Comparison of ENCODE assay signal across 19 cellular contexts in genomic region chr3:126714296-126714900, GRCh38. TPM values are rescaled to one million over a fixed set of nuclear protein-coding genes. Genes with fewer than 3 reads are reported as not detected.
DNase-seq lines count a peak whose midpoint lies in the region; FAIRE-seq and TF ChIP-seq lines count a peak whose summit lies in the region.
"Had no signal": no experiment of that assay in that cellular context is flagged by ENCODE, and none has a peak within 500 bp of the region (broad histone marks: within the 10 kb centered on the region; RNA-seq: fewer than 3 reads in every experiment).

No MANE protein-coding gene starts in this region.

- no peaks in the 10 kb centered on the region for H3K27me3 Mint-ChIP-seq in activated T-helper 1 cell treated with anti-CD3 and anti-CD28 coated beads, Interleukin-12 subunit alpha, Interleukin-12 subunit beta, Interleukin-2, Interleukin-4 antibody, amounts not matched to agents 30 ng/mL and 10 ng/mL and 1 ng/mL, durations not matched to agents 14 hours and 24 hours and 36 hours (ENCODE audit: insufficient read depth)

- DNase-seq in G401 (ENCODE audit: low spot score) = peak; percentile 5
- DNase-seq in NCI-H524 treated with DMSO at 0.1 percent for 48 hours (lab: John Stamatoyannopoulos, UW) = peak; percentile 79
- peak; percentile 24 for DNase-seq in esophagus muscularis mucosa (ENCODE audit: extremely low spot score)
- peak; percentile 11 for DNase-seq in superior temporal gyrus (ENCODE audit: extremely low spot score)
- no peak for DNase-seq in activated T-helper 1 cell treated with anti-CD3 and anti-CD28 coated beads, Interleukin-12 subunit alpha, Interleukin-12 subunit beta, Interleukin-2, Interleukin-4 antibody, amounts not matched to agents 30 ng/mL and 10 ng/mL and 1 ng/mL, durations not matched to agents 14 hours and 24 hours and 36 hours (ENCODE audit: low spot score)
- DNase-seq in right atrium auricular region (ENCODE audit: low spot score) = no peak
- no peak for DNase-seq in small intestine
- DNase-seq: C1 segment of cervical spinal cord, DMS79 treated with DMSO at 0.1 percent for 48 hours, HCEC 1CT, Karpas-422, NCI-H1436, NCI-H1930, NCI-H446, NCI-H748 treated with DMSO at 0.1 percent for 48 hours had no signal

- in situ Hi-C loops in G401 (cut with HindIII; ENCODE audit: low sequenced_read_pairs) = no loop called here

- no peak for TF ChIP-seq POLR2A in esophagus muscularis mucosa (IDR thresholded peaks at IDR 0.05; ENCODE audit: low read depth)

- no peak overlapping the region for H3K4me3 Mint-ChIP-seq in activated T-helper 1 cell treated with anti-CD3 and anti-CD28 coated beads, Interleukin-12 subunit alpha, Interleukin-12 subunit beta, Interleukin-2, Interleukin-4 antibody, amounts not matched to agents 30 ng/mL and 10 ng/mL and 1 ng/mL, durations not matched to agents 14 hours and 24 hours and 36 hours
- H3K4me3 Mint-ChIP-seq: IgD-negative memory B cell had no signal

- no peaks in the 10 kb centered on the region for H3K9me3 Mint-ChIP-seq in activated T-helper 1 cell treated with anti-CD3 and anti-CD28 coated beads, Interleukin-12 subunit alpha, Interleukin-12 subunit beta, Interleukin-2, Interleukin-4 antibody, amounts not matched to agents 30 ng/mL and 10 ng/mL and 1 ng/mL, durations not matched to agents 14 hours and 24 hours and 36 hours

- 96% methylated on average over 11 of the region's 14 CpGs for WGBS in esophagus muscularis mucosa
- 94 to 95% (median 95%) methylated on average over 14 of the region's 14 CpGs for WGBS in small intestine, 3 donors

- no peak for TF ChIP-seq EP300 in esophagus muscularis mucosa (IDR thresholded peaks at IDR 0.05)

- no peak overlapping the region for H3K27ac ChIP-seq in esophagus muscularis mucosa (replicated peaks in 1 of 4)
- no peak overlapping the region for H3K27ac ChIP-seq in right atrium auricular region
- no peak overlapping the region for H3K27ac ChIP-seq in small intestine (ENCODE audit: low read depth in 1 of 2, low read length in 1 of 2)

- H3K9me3 ChIP-seq in esophagus muscularis mucosa (no peaks in the 10 kb centered on the region), right atrium auricular region (no peaks in the 10 kb centered on the region), small intestine (ENCODE audit: control insufficient read depth, low read depth) (no peaks in the 10 kb centered on the region)

- FAIRE-seq in small intestine (lab: Jason Lieb, UNC) = no peak
- FAIRE-seq: D721Med, RCC 7860 had no signal

- no peaks in the 10 kb centered on the region for H3K36me3 ChIP-seq in esophagus muscularis mucosa
- H3K36me3 ChIP-seq in right atrium auricular region = no peaks in the 10 kb centered on the region
- H3K36me3 ChIP-seq in small intestine (ENCODE audit: control insufficient read depth in 2 of 2, insufficient read depth in 2 of 2, low read length in 2 of 2) = no peaks in the 10 kb centered on the region

- intact Hi-C loops in esophagus muscularis mucosa (cut with DNase I) = no loop called here
- intact Hi-C loops in activated T-helper 1 cell treated with anti-CD3 and anti-CD28 coated beads, Interleukin-12 subunit alpha, Interleukin-12 subunit beta, Interleukin-2, Interleukin-4 antibody, amounts not matched to agents 30 ng/mL and 10 ng/mL and 1 ng/mL, durations not matched to agents 14 hours and 24 hours and 36 hours (cut with micrococcal nuclease) = no loop called here

- no peak for TF ChIP-seq CTCF in esophagus muscularis mucosa (IDR thresholded peaks at IDR 0.05)
- no peak for TF ChIP-seq CTCF in right atrium auricular region (IDR thresholded peaks at IDR 0.05)

- H3K27ac Mint-ChIP-seq in activated T-helper 1 cell treated with anti-CD3 and anti-CD28 coated beads, Interleukin-12 subunit alpha, Interleukin-12 subunit beta, Interleukin-2, Interleukin-4 antibody, amounts not matched to agents 30 ng/mL and 10 ng/mL and 1 ng/mL, durations not matched to agents 14 hours and 24 hours and 36 hours = no peak overlapping the region
- H3K27ac Mint-ChIP-seq: IgD-negative memory B cell had no signal

- no peaks in the 10 kb centered on the region for H3K4me1 Mint-ChIP-seq in activated T-helper 1 cell treated with anti-CD3 and anti-CD28 coated beads, Interleukin-12 subunit alpha, Interleukin-12 subunit beta, Interleukin-2, Interleukin-4 antibody, amounts not matched to agents 30 ng/mL and 10 ng/mL and 1 ng/mL, durations not matched to agents 14 hours and 24 hours and 36 hours (ENCODE audit: low read depth)

- no peaks in the 10 kb centered on the region for H3K36me3 Mint-ChIP-seq in activated T-helper 1 cell treated with anti-CD3 and anti-CD28 coated beads, Interleukin-12 subunit alpha, Interleukin-12 subunit beta, Interleukin-2, Interleukin-4 antibody, amounts not matched to agents 30 ng/mL and 10 ng/mL and 1 ng/mL, durations not matched to agents 14 hours and 24 hours and 36 hours (ENCODE audit: low read depth)

- H3K4me3 ChIP-seq in esophagus muscularis mucosa (no peak overlapping the region), right atrium auricular region (no peak overlapping the region), small intestine (ENCODE audit: low read depth in 1 of 2, low read length in 2 of 2) (no peak overlapping the region)

- H3K4me1 ChIP-seq in esophagus muscularis mucosa (no peaks in the 10 kb centered on the region), right atrium auricular region (no peaks in the 10 kb centered on the region), small intestine (ENCODE audit: control insufficient read depth in 2 of 2, insufficient read depth in 1 of 2, low read depth in 1 of 2, low read length in 1 of 2) (no peaks in the 10 kb centered on the region)

- H3K27me3 ChIP-seq in esophagus muscularis mucosa (no peaks in the 10 kb centered on the region), right atrium auricular region (no peaks in the 10 kb centered on the region), small intestine (ENCODE audit: control insufficient read depth in 2 of 2, insufficient read depth in 2 of 2, low read length in 2 of 2) (no peaks in the 10 kb centered on the region)

RNA-seq across cellular contexts. Expression of gene CHCHD6, which starts 10.4 kb away (rescaled TPM):
- 32.3 and 36.2 TPM in 2 replicates for total RNA-seq in G401 (2014; rRNA removed; shearing (Covaris generic))
- total RNA-seq in esophagus muscularis mucosa (10 to 100 TPM; 10.3 to 13.4 (median 12.1) TPM), right atrium auricular region (10 to 100 TPM in 1 of 2 donors, 1 to 10 TPM in 1; 8.4 to 10.9 TPM)
- total RNA-seq in activated T-helper 1 cell treated with anti-CD3 and anti-CD28 coated beads, Interleukin-12 subunit alpha, Interleukin-12 subunit beta, Interleukin-2, Interleukin-4 antibody, amounts not matched to agents 30 ng/mL and 10 ng/mL and 1 ng/mL, durations not matched to agents 14 hours and 24 hours and 36 hours = 15.7 and 17.5 TPM in 2 replicates
- 10 to 100 TPM in 1 of 3 donors, 1 to 10 TPM in 2; 2.2 to 15.0 (median 5.7) TPM for polyA plus RNA-seq in small intestine

RNA-seq across cellular contexts. Expression of gene TXNRD3, which starts 59.5 kb away (rescaled TPM):
- total RNA-seq in G401 (2014; rRNA removed; shearing (Covaris generic)) = 13.2 and 21.5 TPM in 2 replicates
- total RNA-seq in esophagus muscularis mucosa = 10 to 100 TPM; 12.8 to 23.7 (median 18.7) TPM
- total RNA-seq in activated T-helper 1 cell treated with anti-CD3 and anti-CD28 coated beads, Interleukin-12 subunit alpha, Interleukin-12 subunit beta, Interleukin-2, Interleukin-4 antibody, amounts not matched to agents 30 ng/mL and 10 ng/mL and 1 ng/mL, durations not matched to agents 14 hours and 24 hours and 36 hours = 0.78 and 1.4 TPM in 2 replicates
- total RNA-seq in right atrium auricular region = 1 to 10 TPM; 5.0 to 6.8 TPM
- polyA plus RNA-seq in small intestine = 1 to 10 TPM in 2 of 3 donors, under 1 TPM in 1; 0.89 to 3.2 (median 2.4) TPM
- total RNA-seq: OCI-LY7 had no signal

Comparison
In these comparisons a context has a peak if more than half of its experiments do, and no peak if none do; other contexts are left out.
1. DNase-seq: peak in G401 (single experiment), NCI-H524 treated with DMSO at 0.1 percent for 48 hours (single experiment), esophagus muscularis mucosa (single experiment) and superior temporal gyrus (single experiment); none in activated T-helper 1 cell treated with anti-CD3 and anti-CD28 coated beads, Interleukin-12 subunit alpha, Interleukin-12 subunit beta, Interleukin-2, Interleukin-4 antibody, amounts not matched to agents 30 ng/mL and 10 ng/mL and 1 ng/mL, durations not matched to agents 14 hours and 24 hours and 36 hours (single experiment), right atrium auricular region (single experiment) and small intestine (single experiment).